In the genomic region with DNA sequence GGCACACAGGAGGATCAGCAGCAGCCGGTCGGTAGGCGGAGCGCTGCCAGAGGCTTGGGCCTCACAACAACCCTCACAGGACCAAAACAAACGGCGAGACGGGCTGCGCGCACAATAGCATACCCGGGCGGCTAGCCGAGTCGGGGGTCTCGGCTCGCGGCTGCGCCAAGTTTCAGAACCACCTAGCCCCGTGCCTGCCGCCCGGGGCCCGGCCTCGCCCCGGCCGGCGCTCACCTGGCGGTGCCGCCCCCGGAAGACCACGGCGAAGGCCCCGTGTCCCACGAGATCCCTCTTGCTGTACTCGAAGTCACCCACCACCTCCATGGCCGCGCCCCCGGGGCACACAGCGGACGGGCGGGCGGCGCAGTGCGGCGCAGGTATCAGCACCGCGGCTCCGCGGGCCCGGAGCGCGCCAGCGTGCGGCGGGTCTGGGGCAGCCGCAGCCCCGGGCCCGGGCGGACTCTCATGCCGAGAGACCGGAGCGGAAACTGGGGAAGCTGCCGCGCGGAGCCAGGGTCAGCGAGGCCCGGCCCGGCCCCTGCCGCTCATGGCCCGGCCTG, we compare ENCODE assay signal across 8 cellular contexts. TPM values are rescaled to one million over a fixed set of nuclear protein-coding genes. Genes with fewer than 3 reads are reported as not detected.
DNase-seq lines count a peak whose midpoint lies in the region; ATAC-seq and TF ChIP-seq lines count a peak whose summit lies in the region.

No MANE protein-coding gene starts in this region.

- peaks cover 3% of the 10 kb centered on the region for H3K36me3 Mint-ChIP-seq in IgD-negative memory B cell

- H3K4me1 ChIP-seq in A673 (ENCODE audit: insufficient read depth, low read length, poor library complexity, severe bottlenecking) (peaks cover 4% of the 10 kb centered on the region), hepatocyte (ENCODE audit: insufficient read depth) (peaks cover 4% of the 10 kb centered on the region), vagina (peaks cover 17% of the 10 kb centered on the region)

- intact Hi-C loops in A673 (cut with micrococcal nuclease; ENCODE audit: unreplicated experiment) (loop anchor here (5.0 kb wide), 1 partner anchor 140 kb away; the partner anchor contains the start of gene SPECC1), posterior vena cava (cut with DNase I) (no loop called here), vagina (cut with DNase I) (no loop called here)

- H3K4me2 ChIP-seq in hepatocyte, result peak overlapping the region; percentile 91

- peak; percentile 37; the same call in 1 of the 2 replicates for TF ChIP-seq CTCF in A673 (conservative IDR thresholded peaks at IDR 0.05; ENCODE audit: low read depth, low read length)
- peak; percentile 43 for TF ChIP-seq CTCF in hepatocyte (IDR thresholded peaks at IDR 0.05; ENCODE audit: poor library complexity)
- TF ChIP-seq CTCF in vagina (IDR thresholded peaks at IDR 0.05), result peak in 1 of 3 experiments; percentile 17

- peaks cover 0 to 5% (median 0%) of the 10 kb centered on the region in 3 donors for H3K4me1 Mint-ChIP-seq in IgD-negative memory B cell

- no peaks in the 10 kb centered on the region for H3K9me3 Mint-ChIP-seq in IgD-negative memory B cell

- H3K36me3 ChIP-seq in A673 (ENCODE audit: insufficient read depth, low read length, poor library complexity, severe bottlenecking) (no peaks in the 10 kb centered on the region), hepatocyte (replicated peaks; ENCODE audit: insufficient read depth, low read depth) (no peaks in the 10 kb centered on the region), vagina (no peaks in the 10 kb centered on the region)

- DNase-seq in A673 (ENCODE audit: low spot score), result peak; percentile 74
- peak in 4 of 5 donors; percentile 23 to 58 (median 30) for DNase-seq in T-helper 1 cell
- DNase-seq in astrocyte of the hippocampus (ENCODE audit: low read depth, low spot score), result peak; percentile 85
- DNase-seq in hepatocyte (ENCODE audit: low spot score), result peak; percentile 84
- peak; percentile 91 for DNase-seq in posterior vena cava (ENCODE audit: low spot score)
- no peak for DNase-seq in vagina (ENCODE audit: extremely low spot score in 2 of 2)

- H2AFZ ChIP-seq in hepatocyte, result peak overlapping the region; percentile 98

- no peaks in the 10 kb centered on the region for H3K27me3 ChIP-seq in A673 (replicated peaks; ENCODE audit: insufficient read depth, low read depth, low read length, poor library complexity)
- H3K27me3 ChIP-seq in hepatocyte, result no peaks in the 10 kb centered on the region
- H3K27me3 ChIP-seq in vagina, result no peaks in the 10 kb centered on the region

- ATAC-seq in GM18867 (IDR thresholded peaks at IDR 0.05; ENCODE audit: unreplicated experiment), result peak; percentile 37

- H4K20me1 ChIP-seq in hepatocyte (ENCODE audit: insufficient read depth, poor library complexity, severe bottlenecking), result no peaks in the 10 kb centered on the region

- H3K9me2 ChIP-seq in hepatocyte (replicated peaks; ENCODE audit: insufficient read depth), result no peaks in the 10 kb centered on the region

- H3K79me2 ChIP-seq in hepatocyte, result peaks cover 24% of the 10 kb centered on the region

- CTCF ChIA-PET in A673 (lab: Charles Lee), result no interaction called here

- WGBS in hepatocyte (ENCODE audit: low lambda C conversion rate, missing lambda C conversion rate), result 1% methylated on average over 55 of the region's 68 CpGs

- TF ChIP-seq POLR2A in vagina (IDR thresholded peaks at IDR 0.05), result no peak

- H3K4me3 ChIP-seq in A673 (ENCODE audit: low read depth, low read length, poor library complexity, severe bottlenecking), result peak overlapping the region; percentile 95
- H3K4me3 ChIP-seq in hepatocyte, result peak overlapping the region; percentile 68
- H3K4me3 ChIP-seq in vagina, result peak overlapping the region; percentile 71 to 78

- H3K9me3 ChIP-seq in A673 (ENCODE audit: low read depth, low read length, poor library complexity, severe bottlenecking) (no peaks in the 10 kb centered on the region), hepatocyte (ENCODE audit: low read depth) (no peaks in the 10 kb centered on the region), vagina (no peaks in the 10 kb centered on the region)

- no peak overlapping the region for H3K27ac Mint-ChIP-seq in IgD-negative memory B cell

- H3K27ac ChIP-seq in A673 (ENCODE audit: low read depth, low read length, poor library complexity, severe bottlenecking) (peak overlapping the region; percentile 85), hepatocyte (peak overlapping the region; percentile 90), vagina (peak overlapping the region; percentile 88)

- H3K27me3 Mint-ChIP-seq in IgD-negative memory B cell, result no peaks in the 10 kb centered on the region

- peak overlapping the region; percentile 76 to 92 (median 85) for H3K4me3 Mint-ChIP-seq in IgD-negative memory B cell

- no TSS peak for BruUV-seq in A673 (replicated peaks; lab: Mats Ljungman, UMichigan)

- POLR2A ChIA-PET in A673 (lab: Charles Lee; ENCODE audit: low non-redundant PET), result no interaction called here

RNA-seq across cellular contexts. Expression of gene ULK2, which starts 0.6 kb away (rescaled TPM):
- total RNA-seq in A673 (2021) (12.9 and 15.6 TPM in 2 replicates), hepatocyte (14.6 and 18.0 TPM in 2 replicates), posterior vena cava (10 to 100 TPM; 20.5 to 23.8 TPM), vagina (25.3 TPM)
- polyA plus RNA-seq in IgD-negative memory B cell (1.8 TPM), hepatocyte (9.2 and 10.6 TPM in 2 replicates)

Comparison
In these comparisons a context has a peak if more than half of its experiments do, and no peak if none do; other contexts are left out.
1. DNase-seq: peak in A673 (single experiment), T-helper 1 cell (4 of 5), astrocyte of the hippocampus (single experiment), hepatocyte (single experiment) and posterior vena cava (single experiment); none in vagina (0 of 2).
2. Peak in every context shown above with its lines, with median percentiles within 50 percentile points of each other: H3K27ac ChIP-seq and H3K4me3 ChIP-seq.